Comparison of ENCODE assay signal across 9 cellular contexts in the genomic region with DNA sequence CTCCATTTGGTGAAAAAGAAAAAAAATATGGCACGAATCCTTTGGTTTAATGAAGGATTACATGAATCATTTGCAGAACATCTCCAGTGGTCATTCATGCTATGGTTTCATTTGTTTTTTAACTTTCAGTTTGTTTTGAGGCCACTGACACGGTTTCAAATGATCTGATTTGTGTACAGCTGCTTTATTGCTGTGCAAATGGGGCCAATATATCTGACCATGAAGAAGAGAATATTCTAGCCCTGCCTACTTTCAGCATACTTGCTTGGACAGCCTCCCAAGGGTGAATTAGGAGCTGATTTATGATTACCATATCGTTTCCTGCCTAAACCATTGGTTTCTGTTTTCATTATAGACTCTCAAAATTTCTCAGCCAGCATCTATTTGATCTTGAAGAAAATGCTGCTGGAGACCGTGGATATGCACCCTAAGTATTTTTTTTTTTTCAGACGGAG. TPM values are rescaled to one million over a fixed set of nuclear protein-coding genes. Genes with fewer than 3 reads are reported as not detected.
A peak's percentile ranks its signal among the peaks of the same experiment; 100 is the strongest.
DNase-seq lines count a peak whose midpoint lies in the region; ATAC-seq and TF ChIP-seq lines count a peak whose summit lies in the region.
"Had no signal": no experiment of that assay in that cellular context is flagged by ENCODE, and none has a peak within 500 bp of the region (broad histone marks: within the 10 kb centered on the region; RNA-seq: fewer than 3 reads in every experiment).

No MANE protein-coding gene starts in this region.

- no peaks in the 10 kb centered on the region for H3K9me3 ChIP-seq in osteoblast (ENCODE audit: low read depth, low read length)
- H3K9me3 ChIP-seq in BE2C: no peaks in the 10 kb centered on the region

- H3K79me2 ChIP-seq in osteoblast (ENCODE audit: insufficient read depth, low read length): no peaks in the 10 kb centered on the region

- peak; percentile 36 for ATAC-seq in GM18499 (IDR thresholded peaks at IDR 0.05; ENCODE audit: insufficient read depth, unreplicated experiment)
- ATAC-seq in GM21723 (IDR thresholded peaks at IDR 0.05; ENCODE audit: unreplicated experiment): peak; percentile 52

- H3K4me2 ChIP-seq in osteoblast (ENCODE audit: insufficient read depth, low read length): peak overlapping the region; percentile 95

- H3K4me1 ChIP-seq in osteoblast (ENCODE audit: insufficient read depth, low read length) (peaks cover 9% of the 10 kb centered on the region), BE2C (peaks cover 22% of the 10 kb centered on the region)

- DNase-seq in OCI-M1 (lab: John Stamatoyannopoulos, UW) (peak; percentile 12), osteoblast (ENCODE audit: insufficient read length, low spot score, missing footprints) (peak; percentile 15), anterior cingulate cortex (lab: John Stamatoyannopoulos, UW) (no peak), NCI-H2029 treated with DMSO at 0.1 percent for 48 hours (lab: John Stamatoyannopoulos, UW) (no peak), BE2C (no peak)
- DNase-seq in stimulated activated CD4-positive, alpha-beta T cell treated with anti-CD3 and anti-CD28 coated beads, Interleukin-4, amount 100 ng/mL, for 1 hour: no peak

- H2AFZ ChIP-seq in osteoblast (ENCODE audit: low read length): peak overlapping the region; percentile 84

- H3K4me3 ChIP-seq in osteoblast (ENCODE audit: insufficient read depth, low read length) (peak overlapping the region; percentile 72), BE2C (ENCODE audit: low read depth, low read length) (no peak overlapping the region)

- peak overlapping the region; percentile 67 for H3K27ac ChIP-seq in osteoblast (ENCODE audit: low read depth, low read length)

- no peaks in the 10 kb centered on the region for H3K36me3 ChIP-seq in osteoblast (ENCODE audit: insufficient read depth, low read length)
- H3K36me3 ChIP-seq in BE2C: no peaks in the 10 kb centered on the region

- no peaks in the 10 kb centered on the region for H4K20me1 ChIP-seq in osteoblast (ENCODE audit: insufficient read depth, low read length)

- no peaks in the 10 kb centered on the region for H3K27me3 ChIP-seq in osteoblast (ENCODE audit: insufficient read depth, low read length)
- no peaks in the 10 kb centered on the region for H3K27me3 ChIP-seq in BE2C

- TF ChIP-seq CTCF in osteoblast (IDR thresholded peaks at IDR 0.05; ENCODE audit: extremely low read depth, low read depth, low read length): no peak
- no peak for TF ChIP-seq CTCF in BE2C (IDR thresholded peaks at IDR 0.05; ENCODE audit: low read depth, low read length)

RNA-seq across cellular contexts. Expression of gene SPARCL1, which starts 30.7 kb away (rescaled TPM):
- under 0.01 TPM in 1 of 2 replicates, not detected in the other for total RNA-seq in osteoblast
- polyA plus RNA-seq in BE2C (2012; ENCODE audit: insufficient read depth, insufficient read length, low read depth): 0.91 TPM
- total RNA-seq: HT1080 had no signal

Comparison
In these comparisons a context has a peak if more than half of its experiments do, and no peak if none do; other contexts are left out.
1. DNase-seq: peak in OCI-M1 (single experiment) and osteoblast (single experiment); none in anterior cingulate cortex (0 of 58), NCI-H2029 treated with DMSO at 0.1 percent for 48 hours (single experiment), BE2C (single experiment) and stimulated activated CD4-positive, alpha-beta T cell treated with anti-CD3 and anti-CD28 coated beads, Interleukin-4, amount 100 ng/mL, for 1 hour (single experiment).